34 cellular contexts compared by ENCODE assay signal in genomic region chr9:129375845-129376244, GRCh38.
"Had no signal": no experiment of that assay in that cellular context is flagged by ENCODE, and none has a peak within 500 bp of the region (broad histone marks: within the 10 kb centered on the region; RNA-seq: fewer than 3 reads in every experiment).

No MANE protein-coding gene starts in this region.

- H3K4me3 ChIP-seq: MG63 had no signal

- H3K9me3 ChIP-seq: MG63 had no signal

- DNase-seq: Karpas-422, Kasumi-1, MG63, MM.1S, MV-4-11, NCI-H1048, NCI-H1092, NCI-H1092 treated with DMSO at 0.1 percent for 48 hours, NCI-H1105, NCI-H1105 treated with DMSO at 0.1 percent for 48 hours, NCI-H1417, NCI-H1417 treated with DMSO at 0.1 percent for 48 hours, NCI-H1436, NCI-H1436 treated with DMSO at 0.1 percent for 48 hours, NCI-H146, NCI-H1694, NCI-H1694 treated with DMSO at 0.1 percent for 48 hours, NCI-H187, NCI-H187 treated with DMSO at 0.1 percent for 48 hours, NCI-H1930, NCI-H2029, NCI-H2029 treated with DMSO at 0.1 percent for 48 hours, NCI-H2081, NCI-H2081 treated with DMSO at 0.1 percent for 48 hours, NCI-H2107, NCI-H2171, NCI-H2171 treated with DMSO at 0.1 percent for 48 hours, NCI-H2227 treated with DMSO at 0.1 percent for 48 hours, NCI-H226, NCI-H345, NCI-H446, NCI-H446 treated with DMSO at 0.1 percent for 48 hours, NCI-H510A, NCI-H510A treated with DMSO at 0.1 percent for 48 hours had no signal

- H3K27me3 ChIP-seq: MG63 had no signal

- H3K36me3 ChIP-seq: MG63 had no signal
